11 cellular contexts compared by ENCODE assay signal in genomic region chr5:128777052-128777451, GRCh38.
DNase-seq lines count a peak whose midpoint lies in the region; ATAC-seq and TF ChIP-seq lines count a peak whose summit lies in the region.
"Had no signal": no experiment of that assay in that cellular context is flagged by ENCODE, and none has a peak within 500 bp of the region (broad histone marks: within the 10 kb centered on the region; RNA-seq: fewer than 3 reads in every experiment).

No MANE protein-coding gene starts in this region.

- intact Hi-C loops in posterior cingulate gyrus (cut with DNase I): no loop called here

- H3K4me1 Mint-ChIP-seq in activated T-cell treated with anti-CD3 and anti-CD28 coated beads, Interleukin-2, amount 50 U/mL, for 4 hours (ENCODE audit: low read depth): peaks cover 11% of the 10 kb centered on the region
- no peaks in the 10 kb centered on the region for H3K4me1 Mint-ChIP-seq in progenitor cell of endocrine pancreas (ENCODE audit: low read depth)
- H3K4me1 Mint-ChIP-seq: naive B cell had no signal

- H3K4me3 Mint-ChIP-seq in activated T-cell treated with anti-CD3 and anti-CD28 coated beads, Interleukin-2, amount 50 U/mL, for 4 hours: no peak overlapping the region
- no peak overlapping the region for H3K4me3 Mint-ChIP-seq in progenitor cell of endocrine pancreas (ENCODE audit: low read depth)
- H3K4me3 Mint-ChIP-seq: naive B cell had no signal

- TF ChIP-seq CTCF in foreskin keratinocyte (conservative IDR thresholded peaks at IDR 0.05) (no peak), progenitor cell of endocrine pancreas (IDR thresholded peaks at IDR 0.05; ENCODE audit: unreplicated experiment) (no peak)

- H3K27ac Mint-ChIP-seq in progenitor cell of endocrine pancreas: no peak overlapping the region
- H3K27ac Mint-ChIP-seq: naive B cell had no signal

- no peaks in the 10 kb centered on the region for H3K36me3 Mint-ChIP-seq in activated T-cell treated with anti-CD3 and anti-CD28 coated beads, Interleukin-2, amount 50 U/mL, for 4 hours (ENCODE audit: insufficient read depth)
- no peaks in the 10 kb centered on the region for H3K36me3 Mint-ChIP-seq in progenitor cell of endocrine pancreas (ENCODE audit: insufficient read depth)
- H3K36me3 Mint-ChIP-seq: naive B cell had no signal

- no peaks in the 10 kb centered on the region for H3K9me3 Mint-ChIP-seq in activated T-cell treated with anti-CD3 and anti-CD28 coated beads, Interleukin-2, amount 50 U/mL, for 4 hours
- H3K9me3 Mint-ChIP-seq in progenitor cell of endocrine pancreas (ENCODE audit: low read depth): no peaks in the 10 kb centered on the region

- H3K4me1 ChIP-seq in foreskin keratinocyte: no peaks in the 10 kb centered on the region

- peak; percentile 28 to 48 for ATAC-seq in activated T-cell treated with anti-CD3 and anti-CD28 coated beads, Interleukin-2, amount 50 U/mL, for 4 hours
- ATAC-seq in GM21619 (IDR thresholded peaks at IDR 0.05; ENCODE audit: unreplicated experiment) (peak; percentile 91), HG03175 (IDR thresholded peaks at IDR 0.05; ENCODE audit: unreplicated experiment) (peak; percentile 90), foreskin keratinocyte (peak; percentile 35)

- no peaks in the 10 kb centered on the region for H3K27me3 ChIP-seq in foreskin keratinocyte
- H3K27me3 ChIP-seq: tibial nerve had no signal

- H3K27me3 Mint-ChIP-seq in activated T-cell treated with anti-CD3 and anti-CD28 coated beads, Interleukin-2, amount 50 U/mL, for 4 hours (ENCODE audit: low read depth): no peaks in the 10 kb centered on the region
- H3K27me3 Mint-ChIP-seq in progenitor cell of endocrine pancreas: no peaks in the 10 kb centered on the region

- DNase-seq in activated T-cell treated with anti-CD3 and anti-CD28 coated beads, Interleukin-2, amount 50 U/mL, for 4 hours: no peak
- DNase-seq in activated T-cell treated with anti-CD3 and anti-CD28 coated beads for 4 hours: no peak
- DNase-seq in foreskin keratinocyte: peak in 1 of 2 donors; percentile 11
- no peak for DNase-seq in progenitor cell of endocrine pancreas (ENCODE audit: low spot score, unreplicated experiment)
- DNase-seq in posterior cingulate gyrus: no peak
- no peak for DNase-seq in cortex of kidney (lab: John Stamatoyannopoulos, UW)
- DNase-seq: activated CD4-positive, alpha-beta T cell treated with anti-CD3 and anti-CD28 coated beads, Interleukin-2, amount 50 U/mL, for 48 hours; naive B cell had no signal

- H3K27ac ChIP-seq in foreskin keratinocyte: no peak overlapping the region

Comparison
In these comparisons a context has a peak if more than half of its experiments do, and no peak if none do; other contexts are left out.
1. ATAC-seq: peak in every context shown above with its lines; median percentile 91 in GM21619; 90 in HG03175; 38 in activated T-cell treated with anti-CD3 and anti-CD28 coated beads, Interleukin-2, amount 50 U/mL, for 4 hours; 35 in foreskin keratinocyte.